8 cellular contexts compared by ENCODE assay signal in the genomic region with DNA sequence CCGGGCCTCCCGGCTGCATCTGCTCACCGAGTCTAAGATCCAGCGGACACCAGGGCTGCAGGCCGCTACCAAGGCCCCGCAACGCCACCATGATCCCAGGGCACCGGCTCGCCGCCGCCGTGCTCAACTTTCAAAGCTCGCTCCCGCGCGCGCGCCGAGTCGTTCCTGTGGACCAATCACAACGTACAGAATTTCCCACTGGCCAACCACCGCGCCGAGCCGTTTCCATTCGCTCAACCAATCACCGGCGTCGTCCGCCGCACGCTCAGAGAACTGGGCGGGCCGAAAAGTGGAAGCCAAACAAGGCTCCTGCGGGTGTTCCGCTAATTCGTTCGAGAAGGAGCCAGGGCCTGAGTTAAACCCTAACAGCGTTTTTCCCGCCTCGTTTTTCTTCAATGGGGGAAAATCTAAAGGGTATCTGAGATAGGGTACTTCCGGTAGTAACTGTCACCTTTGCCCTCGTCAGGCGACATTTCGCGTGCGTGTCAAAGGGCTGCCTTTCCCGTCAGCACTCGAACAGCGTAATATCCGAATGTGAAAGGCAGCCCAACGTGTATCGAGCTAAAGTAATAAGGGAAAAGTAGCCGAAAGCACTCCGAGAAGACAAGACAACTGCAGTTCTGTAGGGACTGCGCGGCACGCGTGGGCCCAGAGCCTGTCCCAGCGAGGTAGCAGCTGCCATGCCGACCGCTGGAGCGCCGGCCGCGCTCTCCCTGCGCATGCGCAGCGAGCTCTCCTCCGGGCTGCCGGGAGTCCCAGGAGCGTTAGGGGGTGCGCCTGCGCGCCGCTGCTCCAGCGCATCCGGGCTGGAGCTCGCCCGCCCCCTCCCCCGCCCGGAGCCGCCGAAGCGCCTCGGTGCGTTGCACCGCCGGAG. TPM values are rescaled to one million over a fixed set of nuclear protein-coding genes. Genes with fewer than 3 reads are reported as not detected.
A peak's percentile ranks its signal among the peaks of the same experiment; 100 is the strongest.
DNase-seq lines count a peak whose midpoint lies in the region; ATAC-seq lines count a peak whose summit lies in the region.

A gene with protein sequence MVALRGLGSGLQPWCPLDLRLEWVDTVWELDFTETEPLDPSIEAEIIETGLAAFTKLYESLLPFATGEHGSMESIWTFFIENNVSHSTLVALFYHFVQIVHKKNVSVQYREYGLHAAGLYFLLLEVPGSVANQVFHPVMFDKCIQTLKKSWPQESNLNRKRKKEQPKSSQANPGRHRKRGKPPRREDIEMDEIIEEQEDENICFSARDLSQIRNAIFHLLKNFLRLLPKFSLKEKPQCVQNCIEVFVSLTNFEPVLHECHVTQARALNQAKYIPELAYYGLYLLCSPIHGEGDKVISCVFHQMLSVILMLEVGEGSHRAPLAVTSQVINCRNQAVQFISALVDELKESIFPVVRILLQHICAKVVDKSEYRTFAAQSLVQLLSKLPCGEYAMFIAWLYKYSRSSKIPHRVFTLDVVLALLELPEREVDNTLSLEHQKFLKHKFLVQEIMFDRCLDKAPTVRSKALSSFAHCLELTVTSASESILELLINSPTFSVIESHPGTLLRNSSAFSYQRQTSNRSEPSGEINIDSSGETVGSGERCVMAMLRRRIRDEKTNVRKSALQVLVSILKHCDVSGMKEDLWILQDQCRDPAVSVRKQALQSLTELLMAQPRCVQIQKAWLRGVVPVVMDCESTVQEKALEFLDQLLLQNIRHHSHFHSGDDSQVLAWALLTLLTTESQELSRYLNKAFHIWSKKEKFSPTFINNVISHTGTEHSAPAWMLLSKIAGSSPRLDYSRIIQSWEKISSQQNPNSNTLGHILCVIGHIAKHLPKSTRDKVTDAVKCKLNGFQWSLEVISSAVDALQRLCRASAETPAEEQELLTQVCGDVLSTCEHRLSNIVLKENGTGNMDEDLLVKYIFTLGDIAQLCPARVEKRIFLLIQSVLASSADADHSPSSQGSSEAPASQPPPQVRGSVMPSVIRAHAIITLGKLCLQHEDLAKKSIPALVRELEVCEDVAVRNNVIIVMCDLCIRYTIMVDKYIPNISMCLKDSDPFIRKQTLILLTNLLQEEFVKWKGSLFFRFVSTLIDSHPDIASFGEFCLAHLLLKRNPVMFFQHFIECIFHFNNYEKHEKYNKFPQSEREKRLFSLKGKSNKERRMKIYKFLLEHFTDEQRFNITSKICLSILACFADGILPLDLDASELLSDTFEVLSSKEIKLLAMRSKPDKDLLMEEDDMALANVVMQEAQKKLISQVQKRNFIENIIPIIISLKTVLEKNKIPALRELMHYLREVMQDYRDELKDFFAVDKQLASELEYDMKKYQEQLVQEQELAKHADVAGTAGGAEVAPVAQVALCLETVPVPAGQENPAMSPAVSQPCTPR (N-terminal part only) (minus strand): TSS at position 132 of the 874 bp plus-strand sequence. CDS start 41 bp downstream, at position 91.
A gene (plus strand): TSS at position 836 of the 874 bp plus-strand sequence. CDS start 452 bp downstream, outside the sequence.

- H3K4me3 ChIP-seq in BLaER1 treated with 17β-estradiol and CSF1 and Interleukin-3, amounts not matched to agents 10 nM and 100 nM: peak within 1 kb of the TSS; percentile 76 to 91 (median 86)

- peaks cover 23 to 33% (median 29%) of the 10 kb centered on the region in 11 experiments for H3K27me3 ChIP-seq in BLaER1 treated with 17β-estradiol and CSF1 and Interleukin-3, amounts not matched to agents 10 nM and 100 nM

- H3K9me3 ChIP-seq in BLaER1 treated with 17β-estradiol and CSF1 and Interleukin-3, amounts not matched to agents 10 nM and 100 nM (replicated peaks in 1 of 11): no peaks in the 10 kb centered on the region

- ATAC-seq in GM19351 (IDR thresholded peaks at IDR 0.05; ENCODE audit: unreplicated experiment) (peak; percentile 72), HG03521 (IDR thresholded peaks at IDR 0.05; ENCODE audit: unreplicated experiment) (peak; percentile 73), left lobe of liver (peak; percentile 85)

- peak within 1 kb of the TSS; percentile 80 to 92 (median 85) for H3K9ac ChIP-seq in BLaER1 treated with 17β-estradiol and CSF1 and Interleukin-3, amounts not matched to agents 10 nM and 100 nM

- peak within 1 kb of the TSS; percentile 95 to 99 (median 98) for H3K4me2 ChIP-seq in BLaER1 treated with 17β-estradiol and CSF1 and Interleukin-3, amounts not matched to agents 10 nM and 100 nM

- peaks cover 48 to 64% (median 60%) of the 10 kb centered on the region in 10 experiments for H3K4me1 ChIP-seq in BLaER1 treated with 17β-estradiol and CSF1 and Interleukin-3, amounts not matched to agents 10 nM and 100 nM

- peaks cover 9 to 27% (median 20%) of the 10 kb centered on the region in 11 experiments for H3K36me3 ChIP-seq in BLaER1 treated with 17β-estradiol and CSF1 and Interleukin-3, amounts not matched to agents 10 nM and 100 nM

- peak within 1 kb of the TSS; percentile 78 to 94 (median 87); a peak in 21 of 22 replicates for H3K27ac ChIP-seq in BLaER1 treated with 17β-estradiol and CSF1 and Interleukin-3, amounts not matched to agents 10 nM and 100 nM

- peaks cover 35 to 72% (median 57%) of the 10 kb centered on the region in 11 experiments; a peak in 21 of 22 replicates for H4K20me1 ChIP-seq in BLaER1 treated with 17β-estradiol and CSF1 and Interleukin-3, amounts not matched to agents 10 nM and 100 nM

- peak; percentile 96 for DNase-seq in NCI-H748 (lab: John Stamatoyannopoulos, UW; ENCODE audit: unreplicated experiment)
- DNase-seq in activated CD4-positive, alpha-beta T cell treated with anti-CD3 and anti-CD28 coated beads, Interleukin-2, amount 50 U/mL, for 1 hour: peak; percentile 96
- DNase-seq in dedifferentiated amniotic fluid mesenchymal stem cell (ENCODE audit: extremely low spot score): peak; percentile 98
- peak; percentile 97 for DNase-seq in left lobe of liver (ENCODE audit: low spot score)
- peak; percentile 93 for DNase-seq in stimulated activated CD4-positive, alpha-beta T cell treated with anti-CD3 and anti-CD28 coated beads, Interleukin-2, amount 100 ng/mL, for 4 hours (ENCODE audit: low read depth)

RNA-seq across cellular contexts. Expression of the first gene that starts in this region (rescaled TPM):
- 21.7 TPM for total RNA-seq in left lobe of liver

RNA-seq across cellular contexts. Expression of the second gene that starts in this region (rescaled TPM):
- 36.4 TPM for total RNA-seq in left lobe of liver

Comparison
In these comparisons a context has a peak if more than half of its experiments do, and no peak if none do; other contexts are left out.
1. Peak in every context shown above with its lines: DNase-seq, ATAC-seq, H3K4me3 ChIP-seq and H3K27ac ChIP-seq.